In the genomic region with DNA sequence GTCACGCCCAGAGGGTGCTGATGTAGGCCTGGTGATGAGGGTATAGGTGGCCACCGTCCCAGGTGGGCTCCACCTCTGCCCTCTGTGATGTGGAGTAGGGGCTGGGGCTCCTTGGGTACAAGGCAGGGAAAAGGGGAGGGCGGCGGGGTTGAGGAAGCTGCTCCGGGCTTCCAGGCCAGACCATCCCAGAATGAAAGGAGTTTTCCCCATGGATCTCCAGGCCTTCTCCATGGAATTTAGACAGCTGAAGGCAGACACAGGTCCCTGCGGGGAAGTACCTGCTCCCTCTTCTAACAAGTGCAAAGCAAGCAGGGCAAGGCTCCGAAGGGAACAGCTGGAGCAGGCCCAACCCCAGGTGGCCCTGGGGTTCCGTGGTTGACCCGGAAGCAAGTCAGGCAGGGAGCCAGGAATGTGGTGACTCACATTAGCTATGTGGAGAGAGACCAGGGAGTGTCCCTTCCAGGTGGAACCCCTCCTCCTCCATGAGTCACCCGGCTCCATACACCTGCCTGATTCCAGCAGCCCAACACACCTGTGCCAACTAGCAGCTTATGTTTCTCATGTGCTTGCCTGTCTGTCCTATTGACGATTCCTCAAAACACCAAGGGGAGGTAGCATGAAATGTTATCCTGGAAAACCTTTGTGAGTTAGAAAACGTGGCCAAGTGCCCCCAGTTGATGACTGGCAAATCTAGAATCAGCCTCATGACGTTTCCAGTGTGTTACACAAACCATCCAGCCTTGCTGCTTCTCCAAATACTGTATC, we compare ENCODE assay signal across 1 cellular context.
TF ChIP-seq lines count a peak whose summit lies in the region.

No MANE protein-coding gene starts in this region.

TF ChIP-seq in HEK293, 187 proteins besides CTCF, POLR2A, EP300 and RAD21 (continued from another document):
- TF ChIP-seq ZFP41 (tag by site-specific recombination; IDR thresholded peaks at IDR 0.05; ENCODE audit: borderline replicate concordance) (no peak), ZNF280D (tag by site-specific recombination; IDR thresholded peaks at IDR 0.05) (no peak), ZNF391 (tag by site-specific recombination; IDR thresholded peaks at IDR 0.05; ENCODE audit: borderline replicate concordance, low read depth) (no peak), ZNF202 (tag by site-specific recombination; IDR thresholded peaks at IDR 0.05; ENCODE audit: borderline replicate concordance) (no peak), ZBTB21 (tag by site-specific recombination; IDR thresholded peaks at IDR 0.05) (no peak), ZNF664 (tag by site-specific recombination; IDR thresholded peaks at IDR 0.05) (no peak), ZNF660 (tag by site-specific recombination; IDR thresholded peaks at IDR 0.05) (0 out of 2 replicates have a peak, but pooled peaks have one; percentile 20), PRDM10 (tag by site-specific recombination; IDR thresholded peaks at IDR 0.05) (no peak), PRDM4 (tag by site-specific recombination; IDR thresholded peaks at IDR 0.05) (no peak), ZXDB (tag by site-specific recombination; IDR thresholded peaks at IDR 0.05) (no peak), ZNF530 (tag by site-specific recombination; IDR thresholded peaks at IDR 0.05; ENCODE audit: low read depth) (no peak), YY1 (tag by site-specific recombination; IDR thresholded peaks at IDR 0.05) (no peak), ZNF362 (tag by site-specific recombination; IDR thresholded peaks at IDR 0.05) (no peak), REPIN1 (tag by site-specific recombination; IDR thresholded peaks at IDR 0.05; ENCODE audit: low read depth) (no peak), ZIC2 (tag by site-specific recombination; IDR thresholded peaks at IDR 0.05) (peak; percentile 88), ZSCAN18 (tag by site-specific recombination; IDR thresholded peaks at IDR 0.05) (no peak), KLF17 (tag by site-specific recombination; IDR thresholded peaks at IDR 0.05) (peak; percentile 76; the same call in 1 of the 2 replicates), ZNF223 (tag by site-specific recombination; IDR thresholded peaks at IDR 0.05) (no peak), ZNF404 (tag by site-specific recombination; IDR thresholded peaks at IDR 0.05) (no peak), ZNF747 (tag by site-specific recombination; IDR thresholded peaks at IDR 0.05) (no peak), ZBTB7A (tag by site-specific recombination; IDR thresholded peaks at IDR 0.05; ENCODE audit: low read depth) (no peak), EGR2 (tag by site-specific recombination; IDR thresholded peaks at IDR 0.05; ENCODE audit: low read depth) (no peak), ZNF629 (tag by site-specific recombination; IDR thresholded peaks at IDR 0.05) (peak; percentile 71), ZBTB20 (tag by site-specific recombination; IDR thresholded peaks at IDR 0.05) (no peak), ZNF792 (tag by site-specific recombination; IDR thresholded peaks at IDR 0.05) (no peak), ZNF10 (tag by site-specific recombination; IDR thresholded peaks at IDR 0.05) (no peak), ZFP69B (tag by site-specific recombination; IDR thresholded peaks at IDR 0.05) (no peak), ZNF114 (tag by site-specific recombination; IDR thresholded peaks at IDR 0.05) (no peak), SCRT2 (tag by site-specific recombination; IDR thresholded peaks at IDR 0.05) (peak; percentile 39)
- TF ChIP-seq, protein P1, sequence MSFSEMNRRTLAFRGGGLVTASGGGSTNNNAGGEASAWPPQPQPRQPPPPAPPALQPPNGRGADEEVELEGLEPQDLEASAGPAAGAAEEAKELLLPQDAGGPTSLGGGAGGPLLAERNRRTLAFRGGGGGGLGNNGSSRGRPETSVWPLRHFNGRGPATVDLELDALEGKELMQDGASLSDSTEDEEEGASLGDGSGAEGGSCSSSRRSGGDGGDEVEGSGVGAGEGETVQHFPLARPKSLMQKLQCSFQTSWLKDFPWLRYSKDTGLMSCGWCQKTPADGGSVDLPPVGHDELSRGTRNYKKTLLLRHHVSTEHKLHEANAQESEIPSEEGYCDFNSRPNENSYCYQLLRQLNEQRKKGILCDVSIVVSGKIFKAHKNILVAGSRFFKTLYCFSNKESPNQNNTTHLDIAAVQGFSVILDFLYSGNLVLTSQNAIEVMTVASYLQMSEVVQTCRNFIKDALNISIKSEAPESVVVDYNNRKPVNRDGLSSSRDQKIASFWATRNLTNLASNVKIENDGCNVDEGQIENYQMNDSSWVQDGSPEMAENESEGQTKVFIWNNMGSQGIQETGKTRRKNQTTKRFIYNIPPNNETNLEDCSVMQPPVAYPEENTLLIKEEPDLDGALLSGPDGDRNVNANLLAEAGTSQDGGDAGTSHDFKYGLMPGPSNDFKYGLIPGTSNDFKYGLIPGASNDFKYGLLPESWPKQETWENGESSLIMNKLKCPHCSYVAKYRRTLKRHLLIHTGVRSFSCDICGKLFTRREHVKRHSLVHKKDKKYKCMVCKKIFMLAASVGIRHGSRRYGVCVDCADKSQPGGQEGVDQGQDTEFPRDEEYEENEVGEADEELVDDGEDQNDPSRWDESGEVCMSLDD (tag by site-specific recombination; IDR thresholded peaks at IDR 0.05), result no peak
- TF ChIP-seq, protein P2, sequence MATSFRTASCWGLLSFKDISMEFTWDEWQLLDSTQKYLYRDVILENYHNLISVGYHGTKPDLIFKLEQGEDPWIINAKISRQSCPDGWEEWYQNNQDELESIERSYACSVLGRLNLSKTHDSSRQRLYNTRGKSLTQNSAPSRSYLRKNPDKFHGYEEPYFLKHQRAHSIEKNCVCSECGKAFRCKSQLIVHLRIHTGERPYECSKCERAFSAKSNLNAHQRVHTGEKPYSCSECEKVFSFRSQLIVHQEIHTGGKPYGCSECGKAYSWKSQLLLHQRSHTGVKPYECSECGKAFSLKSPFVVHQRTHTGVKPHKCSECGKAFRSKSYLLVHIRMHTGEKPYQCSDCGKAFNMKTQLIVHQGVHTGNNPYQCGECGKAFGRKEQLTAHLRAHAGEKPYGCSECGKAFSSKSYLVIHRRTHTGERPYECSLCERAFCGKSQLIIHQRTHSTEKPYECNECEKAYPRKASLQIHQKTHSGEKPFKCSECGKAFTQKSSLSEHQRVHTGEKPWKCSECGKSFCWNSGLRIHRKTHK (tag by site-specific recombination; IDR thresholded peaks at IDR 0.05), result no peak
- TF ChIP-seq, protein P3, sequence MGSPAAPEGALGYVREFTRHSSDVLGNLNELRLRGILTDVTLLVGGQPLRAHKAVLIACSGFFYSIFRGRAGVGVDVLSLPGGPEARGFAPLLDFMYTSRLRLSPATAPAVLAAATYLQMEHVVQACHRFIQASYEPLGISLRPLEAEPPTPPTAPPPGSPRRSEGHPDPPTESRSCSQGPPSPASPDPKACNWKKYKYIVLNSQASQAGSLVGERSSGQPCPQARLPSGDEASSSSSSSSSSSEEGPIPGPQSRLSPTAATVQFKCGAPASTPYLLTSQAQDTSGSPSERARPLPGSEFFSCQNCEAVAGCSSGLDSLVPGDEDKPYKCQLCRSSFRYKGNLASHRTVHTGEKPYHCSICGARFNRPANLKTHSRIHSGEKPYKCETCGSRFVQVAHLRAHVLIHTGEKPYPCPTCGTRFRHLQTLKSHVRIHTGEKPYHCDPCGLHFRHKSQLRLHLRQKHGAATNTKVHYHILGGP (tag by site-specific recombination; IDR thresholded peaks at IDR 0.05), result no peak
- TF ChIP-seq, protein P4, sequence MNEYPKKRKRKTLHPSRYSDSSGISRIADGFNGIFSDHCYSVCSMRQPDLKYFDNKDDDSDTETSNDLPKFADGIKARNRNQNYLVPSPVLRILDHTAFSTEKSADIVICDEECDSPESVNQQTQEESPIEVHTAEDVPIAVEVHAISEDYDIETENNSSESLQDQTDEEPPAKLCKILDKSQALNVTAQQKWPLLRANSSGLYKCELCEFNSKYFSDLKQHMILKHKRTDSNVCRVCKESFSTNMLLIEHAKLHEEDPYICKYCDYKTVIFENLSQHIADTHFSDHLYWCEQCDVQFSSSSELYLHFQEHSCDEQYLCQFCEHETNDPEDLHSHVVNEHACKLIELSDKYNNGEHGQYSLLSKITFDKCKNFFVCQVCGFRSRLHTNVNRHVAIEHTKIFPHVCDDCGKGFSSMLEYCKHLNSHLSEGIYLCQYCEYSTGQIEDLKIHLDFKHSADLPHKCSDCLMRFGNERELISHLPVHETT (tag by site-specific recombination; IDR thresholded peaks at IDR 0.05), result 0 out of 2 replicates have a peak, but pooled peaks have one; percentile 36
